ENCODE assay signal across 8 cellular contexts in genomic region chr19:4722671-4723464, GRCh38. TPM values are rescaled to one million over a fixed set of nuclear protein-coding genes. Genes with fewer than 3 reads are reported as not detected.
DNase-seq lines count a peak whose midpoint lies in the region; ATAC-seq, FAIRE-seq and TF ChIP-seq lines count a peak whose summit lies in the region.

No MANE protein-coding gene starts in this region.

- POLR2A ChIA-PET in K562 (lab: Yijun Ruan, JAX): interaction anchor here (0.6 to 2.0 kb wide), 2 partner anchors 68 to 1679 kb away, joined by 3 to 6 read pairs; partner anchors contain the start of gene FEM1A

- H3K79me2 ChIP-seq in MM.1S (ENCODE audit: low read length) (peaks cover 49% of the 10 kb centered on the region), K562 (ENCODE audit: control insufficient read depth, insufficient read depth, low read length) (peaks cover 35% of the 10 kb centered on the region)

- 0 out of 2 replicates have a peak, but pooled peaks cover 8% of the 10 kb centered on the region for H3F3A ChIP-seq in MM.1S (ENCODE audit: insufficient read depth, low read length)

- H3K4me3 ChIP-seq in MM.1S (ENCODE audit: low read length) (peak overlapping the region; percentile 100), K562 (peak overlapping the region; percentile 100)

- DNase-seq in GM19238 (ENCODE audit: insufficient read length, low spot score) (peak; percentile 61), MM.1S (peak; percentile 50), K562 (ENCODE audit: extremely low read depth in 1 of 4, low spot score in 3 of 4) (peak in 1 of 4 experiments; percentile 18), kidney tubule cell (ENCODE audit: low spot score) (peak; percentile 27), NCI-H345 (lab: John Stamatoyannopoulos, UW) (no peak), H54 (ENCODE audit: insufficient read length, low spot score) (no peak)
- peak in 1 of 2 donors; percentile 12 for DNase-seq in stimulated activated naive CD8-positive, alpha-beta T cell treated with anti-CD3 and anti-CD28 coated beads, Interleukin-15, amount 100 ng/mL, for 72 hours

- no peak for TF ChIP-seq EP300 in K562 (IDR thresholded peaks at IDR 0.05; ENCODE audit: low read length)

- H3K27me3 Mint-ChIP-seq in stimulated activated naive CD8-positive, alpha-beta T cell treated with anti-CD3 and anti-CD28 coated beads, Interleukin-15, amount 100 ng/mL, for 72 hours: no peaks in the 10 kb centered on the region

- no peak for TF ChIP-seq RAD21 in K562 (CRISPR knock-in tag; conservative IDR thresholded peaks at IDR 0.05 in 1 of 2, IDR thresholded peaks at IDR 0.05 in 1 of 2)

- intact Hi-C loops in K562 (cut with micrococcal nuclease): loop anchor here (1.0 kb wide), 1 partner anchor 44 kb away; no protein-coding TSS in a partner anchor

- CTCF ChIA-PET in K562 (lab: Yijun Ruan, JAX; ENCODE audit: low intra/inter-chr PET ratio): interaction anchor here (0.7 kb wide), 1 partner anchor 68 kb away, joined by 5 read pairs; no protein-coding TSS in a partner anchor

- no peaks in the 10 kb centered on the region for H3K9me1 ChIP-seq in K562 (ENCODE audit: control insufficient read depth, insufficient read depth, low read length)

- TF ChIP-seq CTCF in C4-2B (conservative IDR thresholded peaks at IDR 0.05) (no peak), MM.1S (IDR thresholded peaks at IDR 0.05; ENCODE audit: low read length) (no peak), K562 (IDR thresholded peaks at IDR 0.05 in 2 of 3, conservative IDR thresholded peaks at IDR 0.05 in 1 of 3; ENCODE audit: insufficient read depth in 2 of 3, low read depth in 1 of 3, low read length in 3 of 3) (no peak)

- no peaks in the 10 kb centered on the region for H3K9me3 ChIP-seq in MM.1S (replicated peaks; ENCODE audit: insufficient read depth, low read length)
- no peaks in the 10 kb centered on the region for H3K9me3 ChIP-seq in K562 (replicated peaks; ENCODE audit: control insufficient read depth, insufficient read depth, low read depth, low read length)

- H2AFZ ChIP-seq in MM.1S (ENCODE audit: low read length) (peak overlapping the region; percentile 82), K562 (ENCODE audit: low read depth, low read length) (peak overlapping the region; percentile 81)

- peak; percentile 6 for FAIRE-seq in K562 (lab: Jason Lieb, UNC)
- FAIRE-seq in H54 (lab: Jason Lieb, UNC): no peak

- H4K20me1 ChIP-seq in MM.1S (ENCODE audit: insufficient read depth, low read length) (no peaks in the 10 kb centered on the region), K562 (replicated peaks; ENCODE audit: control insufficient read depth, insufficient read depth, low read length) (peaks cover 9% of the 10 kb centered on the region; the same call in 1 of the 2 replicates)

- H3K4me2 ChIP-seq in MM.1S (ENCODE audit: low read depth, low read length) (peak overlapping the region; percentile 91), K562 (ENCODE audit: insufficient read depth, low read length) (peak overlapping the region; percentile 100)

- H3K9ac ChIP-seq in MM.1S (ENCODE audit: low read length) (peak overlapping the region; percentile 92), K562 (ENCODE audit: insufficient read depth in 1 of 2, low read depth in 2 of 2, low read length in 2 of 2) (peak overlapping the region; percentile 88 to 97)

- H3K4me1 ChIP-seq in MM.1S (ENCODE audit: low read length) (peaks cover 10% of the 10 kb centered on the region), K562 (replicated peaks in 1 of 2; ENCODE audit: control insufficient read depth in 2 of 2, insufficient read depth in 2 of 2, low read length in 2 of 2) (peaks cover 11 to 33% of the 10 kb centered on the region in 2 experiments)

- H3K27ac Mint-ChIP-seq in stimulated activated naive CD8-positive, alpha-beta T cell treated with anti-CD3 and anti-CD28 coated beads, Interleukin-15, amount 100 ng/mL, for 72 hours: peak overlapping the region; percentile 76 to 96

- H3K36me3 ChIP-seq in MM.1S (replicated peaks; ENCODE audit: insufficient read depth, low read length) (no peaks in the 10 kb centered on the region), K562 (ENCODE audit: control insufficient read depth, insufficient read depth, low read length) (peaks cover 40% of the 10 kb centered on the region; the same call in 2 of the 3 replicates)

- H3K9me3 Mint-ChIP-seq in stimulated activated naive CD8-positive, alpha-beta T cell treated with anti-CD3 and anti-CD28 coated beads, Interleukin-15, amount 100 ng/mL, for 72 hours: no peaks in the 10 kb centered on the region

- peak overlapping the region; percentile 86 to 95 for H3K4me3 Mint-ChIP-seq in stimulated activated naive CD8-positive, alpha-beta T cell treated with anti-CD3 and anti-CD28 coated beads, Interleukin-15, amount 100 ng/mL, for 72 hours

- no peaks in the 10 kb centered on the region for H3K9me2 ChIP-seq in MM.1S (replicated peaks; ENCODE audit: insufficient read depth, low read length)

- no peak for TF ChIP-seq POLR2A in K562 (conservative IDR thresholded peaks at IDR 0.05)
- no peak for TF ChIP-seq POLR2A in H54 (IDR thresholded peaks at IDR 0.05; ENCODE audit: low read depth, low read length)

- no peak; the same call in 2 of the 3 replicates for ATAC-seq in K562
- ATAC-seq in stimulated activated naive CD8-positive, alpha-beta T cell treated with anti-CD3 and anti-CD28 coated beads, Interleukin-15, amount 100 ng/mL, for 72 hours: no peak

- in situ Hi-C loops in K562 (cut with MboI): no loop called here

- BruUV-seq in K562 (replicated peaks; lab: Mats Ljungman, UMichigan): no TSS peak

- 4% methylated on average over 18 of the region's 19 CpGs for WGBS in K562 (ENCODE audit: insufficient coverage, low coverage, missing lambda C conversion rate)

- H3K27me3 ChIP-seq in MM.1S (replicated peaks; ENCODE audit: insufficient read depth, low read length) (no peaks in the 10 kb centered on the region), K562 (ENCODE audit: control insufficient read depth in 2 of 2, insufficient read depth in 2 of 2, low read length in 2 of 2) (no peaks in the 10 kb centered on the region)

- peaks cover 55% of the 10 kb centered on the region for H3K4me1 Mint-ChIP-seq in stimulated activated naive CD8-positive, alpha-beta T cell treated with anti-CD3 and anti-CD28 coated beads, Interleukin-15, amount 100 ng/mL, for 72 hours

- peak overlapping the region; percentile 91 for H3K27ac ChIP-seq in C4-2B
- H3K27ac ChIP-seq in MM.1S (ENCODE audit: low read length): no peak overlapping the region
- H3K27ac ChIP-seq in K562 (ENCODE audit: extremely low read depth, low read depth, low read length): peak overlapping the region; percentile 75

TF ChIP-seq in K562, 482 proteins besides CTCF, POLR2A, EP300 and RAD21 (continues in another document):
- no peak for TF ChIP-seq ZC3H8 (IDR thresholded peaks at IDR 0.05)

RNA-seq across cellular contexts. Expression of gene DPP9, which starts 0.8 kb away (rescaled TPM):
- total RNA-seq in K562 (2011; cell fraction: chromatin; rRNA removed; ENCODE audit: low replicate concordance): 45.6 and 105 TPM in 2 replicates
- 61.4 and 62.6 TPM in 2 replicates for total RNA-seq in K562 (2011; cell fraction: nucleolus; rRNA removed)
- 50.8 and 52.2 TPM in 2 replicates for total RNA-seq in K562 (2011; cell fraction: nucleoplasm; rRNA removed)
- total RNA-seq in K562 (2014; rRNA removed) (43.0 and 64.9 TPM in 2 replicates), K562 (2014; rRNA removed; fragmentation: Illumina TruSeq; extraction: Trizol) (12.7 and 16.0 TPM in 2 replicates), K562 (2015; rRNA removed; fragmentation: Illumina TruSeq; extraction: Trizol) (23.6 and 24.5 TPM in 2 replicates), K562 (2021) (60.0 and 66.7 TPM in 2 replicates)
- polyA plus RNA-seq in K562 (2011; rRNA removed) (5.4 and 7.1 TPM in 2 replicates), K562 (2014; fragmentation: Illumina TruSeq; extraction: Trizol) (33.5 and 50.1 TPM in 2 replicates), K562 (2014; fragmentation: Nextera tagmentation; extraction: Ambion mirVana) (1 to 10 TPM in 1 of 2 experiments, under 1 TPM in 1; 0.90 to 1.1 TPM), K562 (2014; rRNA removed) (27.8 and 30.6 TPM in 2 replicates)
- 6.1 and 12.8 TPM in 2 replicates for polyA plus RNA-seq in K562 (2011; cell fraction: cytosol; rRNA removed)
- polyA plus RNA-seq in K562 (2011; cell fraction: nucleus; rRNA removed): 9.6 and 23.4 TPM in 2 replicates
- 26.0 and 32.1 TPM in 2 replicates for polyA plus RNA-seq in K562 (2012)
- 4.6 and 8.5 TPM in 2 replicates for polyA minus RNA-seq in K562 (2011; rRNA and poly(A)+ RNA removed)
- 17.6 and 18.5 TPM in 2 replicates for polyA minus RNA-seq in K562 (2011; cell fraction: cytosol; rRNA and poly(A)+ RNA removed)
- polyA minus RNA-seq in K562 (2011; cell fraction: nucleus; rRNA and poly(A)+ RNA removed): 17.1 and 24.1 TPM in 2 replicates

RNA-seq across cellular contexts. Expression of gene MYDGF, which starts 52.7 kb away (rescaled TPM):
- 55.1 and 137 TPM in 2 replicates for total RNA-seq in K562 (2011; cell fraction: chromatin; rRNA removed; ENCODE audit: low replicate concordance)
- 204 and 212 TPM in 2 replicates for total RNA-seq in K562 (2011; cell fraction: nucleolus; rRNA removed)
- 127 and 144 TPM in 2 replicates for total RNA-seq in K562 (2011; cell fraction: nucleoplasm; rRNA removed)
- 131 and 143 TPM in 2 replicates for total RNA-seq in K562 (2014; rRNA removed)
- total RNA-seq in K562 (2014; rRNA removed; fragmentation: Illumina TruSeq; extraction: Trizol): 52.2 and 67.5 TPM in 2 replicates
- total RNA-seq in K562 (2015; rRNA removed; fragmentation: Illumina TruSeq; extraction: Trizol): 81.6 and 83.0 TPM in 2 replicates
- total RNA-seq in K562 (2021): 91.5 and 96.7 TPM in 2 replicates
- 82.1 and 86.0 TPM in 2 replicates for polyA plus RNA-seq in K562 (2011; rRNA removed)
- polyA plus RNA-seq in K562 (2011; cell fraction: cytosol; rRNA removed): 118 and 186 TPM in 2 replicates
- 46.8 and 51.5 TPM in 2 replicates for polyA plus RNA-seq in K562 (2011; cell fraction: nucleus; rRNA removed)
- polyA plus RNA-seq in K562 (2012): 164 and 292 TPM in 2 replicates
- polyA plus RNA-seq in K562 (2014; fragmentation: Illumina TruSeq; extraction: Trizol): 60.5 and 66.6 TPM in 2 replicates
- polyA plus RNA-seq in K562 (2014; fragmentation: Nextera tagmentation; extraction: Ambion mirVana): 10 to 100 TPM in 1 of 2 experiments, 1 to 10 TPM in 1; 4.2 to 12.6 TPM
- 141 and 166 TPM in 2 replicates for polyA plus RNA-seq in K562 (2014; rRNA removed)
- polyA minus RNA-seq in K562 (2011; rRNA and poly(A)+ RNA removed): 17.9 and 26.4 TPM in 2 replicates
- 32.6 and 58.7 TPM in 2 replicates for polyA minus RNA-seq in K562 (2011; cell fraction: cytosol; rRNA and poly(A)+ RNA removed)
- 14.4 and 24.1 TPM in 2 replicates for polyA minus RNA-seq in K562 (2011; cell fraction: nucleus; rRNA and poly(A)+ RNA removed)

Comparison
In these comparisons a context has a peak if more than half of its experiments do, and no peak if none do; other contexts are left out.
1. DNase-seq: peak in GM19238 (single experiment), MM.1S (single experiment) and kidney tubule cell (single experiment); none in NCI-H345 (single experiment) and H54 (single experiment).